Comparison of ENCODE assay signal across 17 cellular contexts in the genomic region with DNA sequence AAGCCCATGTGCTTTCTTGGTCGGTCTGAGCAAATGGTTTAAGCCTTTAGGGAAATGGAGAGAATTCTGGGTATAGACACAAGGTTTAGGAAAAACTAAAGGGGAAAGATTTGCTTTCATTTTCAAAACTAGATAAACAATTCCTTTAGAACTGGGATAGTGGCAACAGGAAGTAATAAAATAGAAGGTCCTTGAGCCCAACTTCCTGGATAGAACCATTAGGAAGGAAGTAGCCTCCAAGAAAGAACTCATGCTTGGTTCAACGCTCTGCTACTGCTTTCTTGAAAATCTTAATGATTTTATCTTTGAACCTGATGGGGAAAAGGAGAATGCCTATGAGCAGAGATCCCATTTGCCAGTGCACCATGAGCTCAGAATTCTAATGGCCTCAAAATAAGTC.
DNase-seq lines count a peak whose midpoint lies in the region; ATAC-seq and TF ChIP-seq lines count a peak whose summit lies in the region.
"Had no signal": no experiment of that assay in that cellular context is flagged by ENCODE, and none has a peak within 500 bp of the region (broad histone marks: within the 10 kb centered on the region; RNA-seq: fewer than 3 reads in every experiment).

No MANE protein-coding gene starts in this region.

- DNase-seq in RPMI7951 (ENCODE audit: low read depth) = peak; percentile 2
- DNase-seq in hepatocyte (ENCODE audit: low spot score) = no peak
- no peak for DNase-seq in smooth muscle cell (lab: John Stamatoyannopoulos, UW; ENCODE audit: unreplicated experiment)
- DNase-seq in central memory CD4-positive, alpha-beta T cell = no peak
- DNase-seq: BE2C, HCEC 1CT, IMR-90, MV-4-11, NCI-H1417 treated with DMSO at 0.1 percent for 48 hours, NCI-H2081, NCI-H524, OCI-M1 had no signal

- H3K36me3 ChIP-seq in hepatocyte (replicated peaks; ENCODE audit: insufficient read depth, low read depth) (no peaks in the 10 kb centered on the region), smooth muscle cell (ENCODE audit: low read depth) (no peaks in the 10 kb centered on the region)
- H3K36me3 ChIP-seq: BE2C had no signal

- H3K4me2 ChIP-seq in hepatocyte (no peak overlapping the region), smooth muscle cell (no peak overlapping the region)

- no peaks in the 10 kb centered on the region for H3K79me2 ChIP-seq in hepatocyte
- H3K79me2 ChIP-seq in smooth muscle cell (ENCODE audit: low read depth) = no peaks in the 10 kb centered on the region

- TF ChIP-seq POLR2A in GM18505 (IDR thresholded peaks at IDR 0.05; ENCODE audit: borderline replicate concordance, extremely low read depth, insufficient read depth, insufficient read length) = no peak

- H3K9me2 ChIP-seq in hepatocyte (replicated peaks; ENCODE audit: insufficient read depth) = no peaks in the 10 kb centered on the region

- H3F3A ChIP-seq in smooth muscle cell (ENCODE audit: low read depth) = no peaks in the 10 kb centered on the region

- H3K27me3 ChIP-seq in hepatocyte (no peaks in the 10 kb centered on the region), smooth muscle cell (ENCODE audit: low read depth) (no peaks in the 10 kb centered on the region)
- H3K27me3 ChIP-seq: BE2C had no signal

- H3K4me1 ChIP-seq in hepatocyte (ENCODE audit: insufficient read depth) (peaks cover 13% of the 10 kb centered on the region), smooth muscle cell (ENCODE audit: low read depth) (no peaks in the 10 kb centered on the region)
- H3K4me1 ChIP-seq: BE2C had no signal

- no peak overlapping the region for H3K9ac ChIP-seq in smooth muscle cell (ENCODE audit: low read depth)

- H3K9me3 ChIP-seq in hepatocyte (ENCODE audit: low read depth) = no peaks in the 10 kb centered on the region
- H3K9me3 ChIP-seq in smooth muscle cell (replicated peaks; ENCODE audit: low read depth) = no peaks in the 10 kb centered on the region
- H3K9me3 ChIP-seq: BE2C had no signal

- H2AFZ ChIP-seq in hepatocyte (peak overlapping the region; percentile 16), smooth muscle cell (ENCODE audit: low read depth) (peak overlapping the region; percentile 12)

- ATAC-seq in GM18505 (IDR thresholded peaks at IDR 0.05; ENCODE audit: unreplicated experiment) (no peak), HG03565 (IDR thresholded peaks at IDR 0.05; ENCODE audit: unreplicated experiment) (no peak)
- ATAC-seq: Right ventricle myocardium inferior had no signal

- WGBS in hepatocyte (ENCODE audit: low lambda C conversion rate, missing lambda C conversion rate) = 88% methylated on average over 2 of the region's 2 CpGs
- WGBS in smooth muscle cell (ENCODE audit: low lambda C conversion rate) = 96% methylated on average over 2 of the region's 2 CpGs

- no peak for TF ChIP-seq CTCF in C4-2B (conservative IDR thresholded peaks at IDR 0.05)
- no peak for TF ChIP-seq CTCF in hepatocyte (IDR thresholded peaks at IDR 0.05; ENCODE audit: poor library complexity)
- no peak for TF ChIP-seq CTCF in smooth muscle cell (IDR thresholded peaks at IDR 0.05; ENCODE audit: borderline replicate concordance, insufficient read depth, poor library complexity, severe bottlenecking)

- no peak overlapping the region for H3K4me3 ChIP-seq in hepatocyte
- H3K4me3 ChIP-seq in smooth muscle cell = no peak overlapping the region
- H3K4me3 ChIP-seq: SK-N-MC had no signal

- H3K27ac ChIP-seq in C4-2B = peak overlapping the region; percentile 54; the same call in 1 of the 2 replicates
- H3K27ac ChIP-seq in hepatocyte = peak overlapping the region; percentile 12
- H3K27ac ChIP-seq in smooth muscle cell (ENCODE audit: low read depth) = no peak overlapping the region
- H3K27ac ChIP-seq: SK-N-MC had no signal

- H4K20me1 ChIP-seq in hepatocyte (ENCODE audit: insufficient read depth, poor library complexity, severe bottlenecking) = no peaks in the 10 kb centered on the region
- no peaks in the 10 kb centered on the region for H4K20me1 ChIP-seq in smooth muscle cell (ENCODE audit: low read depth)
